In the genomic region with DNA sequence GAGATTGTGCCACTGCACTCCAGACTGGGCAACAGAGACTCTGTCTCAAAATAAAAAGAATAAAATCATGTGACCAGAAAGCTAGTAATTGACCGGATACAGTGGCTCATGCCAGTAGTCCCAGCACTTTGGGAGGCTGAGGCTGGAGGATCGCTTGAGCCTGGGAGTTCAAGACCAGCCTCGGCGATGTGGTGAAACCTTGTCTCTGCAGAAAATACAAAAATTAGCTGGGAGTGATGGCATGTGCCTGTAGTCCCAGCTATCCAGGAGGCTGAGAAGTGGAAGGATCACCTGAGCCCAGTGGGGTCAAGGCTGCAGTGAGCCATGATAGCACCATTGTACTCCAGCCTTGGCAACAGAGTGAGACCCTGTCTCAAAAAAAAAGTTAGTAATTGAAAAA, we compare ENCODE assay signal across 23 cellular contexts. TPM values are rescaled to one million over a fixed set of nuclear protein-coding genes. Genes with fewer than 3 reads are reported as not detected.
A peak's percentile ranks its signal among the peaks of the same experiment; 100 is the strongest.
DNase-seq lines count a peak whose midpoint lies in the region; ATAC-seq and TF ChIP-seq lines count a peak whose summit lies in the region.
"Had no signal": no experiment of that assay in that cellular context is flagged by ENCODE, and none has a peak within 500 bp of the region (broad histone marks: within the 10 kb centered on the region; RNA-seq: fewer than 3 reads in every experiment).

No MANE protein-coding gene starts in this region.

- no peaks in the 10 kb centered on the region for H3K4me1 ChIP-seq in CD8-positive, alpha-beta memory T cell (ENCODE audit: insufficient read depth, low read length)
- peaks cover 10 to 11% of the 10 kb centered on the region in 2 experiments for H3K4me1 ChIP-seq in neutrophil (ENCODE audit: control insufficient read depth in 1 of 2, insufficient read depth in 1 of 2, low read depth in 1 of 2, low read length in 1 of 2)
- H3K4me1 ChIP-seq: SJCRH30 had no signal

- no peak for TF ChIP-seq CTCF in neutrophil (IDR thresholded peaks at IDR 0.05)

- H3K27ac ChIP-seq in CD8-positive, alpha-beta memory T cell (ENCODE audit: low read depth, low read length) = no peak overlapping the region
- peak overlapping the region; percentile 38 for H3K27ac ChIP-seq in neutrophil
- H3K27ac ChIP-seq: SJCRH30 had no signal

- H3K36me3 ChIP-seq in CD8-positive, alpha-beta memory T cell (ENCODE audit: insufficient read depth, low read length) = peaks cover 12% of the 10 kb centered on the region
- peaks cover 76% of the 10 kb centered on the region for H3K36me3 ChIP-seq in neutrophil

- POLR2A ChIA-PET in CD8-positive, alpha-beta memory T cell (lab: Charles Lee) = interaction anchor here (1.1 kb wide), 1 partner anchor 73 kb away, joined by 3 read pairs; no protein-coding TSS in a partner anchor
- POLR2A ChIA-PET in activated CD8-positive, alpha-beta T cell treated with anti-CD3 and anti-CD28 coated beads, Interleukin-2, amount 10 ng/mL, durations not matched to agents 7 days and 5 days (lab: Charles Lee) = no interaction called here

- H3K4me3 ChIP-seq in CD8-positive, alpha-beta memory T cell (ENCODE audit: low read length) = no peak overlapping the region
- H3K4me3 ChIP-seq in neutrophil (ENCODE audit: low read depth in 1 of 2, low read length in 1 of 2) = no peak overlapping the region
- H3K4me3 ChIP-seq: K562, SJCRH30 had no signal

- H3K4me3 Mint-ChIP-seq in CD8-positive, alpha-beta memory T cell = no peak overlapping the region
- H3K4me3 Mint-ChIP-seq in activated CD8-positive, alpha-beta T cell treated with anti-CD3 and anti-CD28 coated beads, Interleukin-2, amount 10 ng/mL, durations not matched to agents 7 days and 5 days = no peak overlapping the region

- H3K4me1 Mint-ChIP-seq in CD8-positive, alpha-beta memory T cell = peaks cover 20 to 43% (median 35%) of the 10 kb centered on the region in 3 donors
- H3K4me1 Mint-ChIP-seq in activated CD8-positive, alpha-beta T cell treated with anti-CD3 and anti-CD28 coated beads, Interleukin-2, amount 10 ng/mL, durations not matched to agents 7 days and 5 days (ENCODE audit: low read depth) = peaks cover 11% of the 10 kb centered on the region

- no peak for ATAC-seq in activated naive CD4-positive, alpha-beta T cell treated with anti-CD3 and anti-CD28 coated beads, Interleukin-2, amount 50 U/mL, for 72 hours
- no peak for ATAC-seq in activated CD8-positive, alpha-beta T cell treated with anti-CD3 and anti-CD28 coated beads, Interleukin-2, amount 10 ng/mL, durations not matched to agents 7 days and 5 days
- ATAC-seq: HCT116, PC-3, SK-N-SH treated with all-trans-retinoic acid at 6 μM for 48 hours had no signal

- H3K9me3 Mint-ChIP-seq in activated naive CD4-positive, alpha-beta T cell treated with anti-CD3 and anti-CD28 coated beads, Interleukin-2, amount 50 U/mL, for 72 hours = peaks cover 0 to 5% of the 10 kb centered on the region in 2 donors
- no peaks in the 10 kb centered on the region for H3K9me3 Mint-ChIP-seq in CD8-positive, alpha-beta memory T cell
- no peaks in the 10 kb centered on the region for H3K9me3 Mint-ChIP-seq in activated CD8-positive, alpha-beta T cell treated with anti-CD3 and anti-CD28 coated beads, Interleukin-2, amount 10 ng/mL, durations not matched to agents 7 days and 5 days (ENCODE audit: insufficient read depth)

- H3K27me3 ChIP-seq in CD8-positive, alpha-beta memory T cell (ENCODE audit: insufficient read depth, low read length, poor library complexity, severe bottlenecking) = no peaks in the 10 kb centered on the region
- H3K27me3 ChIP-seq in neutrophil = no peaks in the 10 kb centered on the region
- H3K27me3 ChIP-seq: SJCRH30 had no signal

- H3K27me3 Mint-ChIP-seq in CD8-positive, alpha-beta memory T cell = no peaks in the 10 kb centered on the region
- H3K27me3 Mint-ChIP-seq in activated CD8-positive, alpha-beta T cell treated with anti-CD3 and anti-CD28 coated beads, Interleukin-2, amount 10 ng/mL, durations not matched to agents 7 days and 5 days (ENCODE audit: low read depth) = no peaks in the 10 kb centered on the region

- CTCF ChIA-PET in CD8-positive, alpha-beta memory T cell (lab: Charles Lee) = interaction anchor here (0.7 to 1.4 kb wide), 3 partner anchors 191 to 229 kb away, joined by 3 to 7 read pairs (median 4); no protein-coding TSS in a partner anchor
- CTCF ChIA-PET in activated CD8-positive, alpha-beta T cell treated with anti-CD3 and anti-CD28 coated beads, Interleukin-2, amount 10 ng/mL, durations not matched to agents 7 days and 5 days (lab: Charles Lee) = interaction anchor here (0.8 kb wide), 1 partner anchor 225 kb away, joined by 3 read pairs; no protein-coding TSS in a partner anchor

- peaks cover 0 to 7% of the 10 kb centered on the region in 2 donors for H3K36me3 Mint-ChIP-seq in activated naive CD4-positive, alpha-beta T cell treated with anti-CD3 and anti-CD28 coated beads, Interleukin-2, amount 50 U/mL, for 72 hours
- peaks cover 5 to 79% (median 14%) of the 10 kb centered on the region in 3 donors for H3K36me3 Mint-ChIP-seq in CD8-positive, alpha-beta memory T cell
- peaks cover 51% of the 10 kb centered on the region for H3K36me3 Mint-ChIP-seq in activated CD8-positive, alpha-beta T cell treated with anti-CD3 and anti-CD28 coated beads, Interleukin-2, amount 10 ng/mL, durations not matched to agents 7 days and 5 days (ENCODE audit: low read depth)

- no peak for DNase-seq in activated naive CD4-positive, alpha-beta T cell treated with anti-CD3 and anti-CD28 coated beads, Interleukin-2, amount 50 U/mL, for 72 hours (ENCODE audit: low spot score in 2 of 2)
- DNase-seq in activated naive CD4-positive, alpha-beta T cell treated with anti-CD3 and anti-CD28 coated beads, Interleukin-2, amount 50 U/mL, for 16 hours = no peak
- no peak for DNase-seq in CD8-positive, alpha-beta memory T cell
- no peak for DNase-seq in activated CD8-positive, alpha-beta T cell treated with anti-CD3 and anti-CD28 coated beads, Interleukin-2, amount 10 ng/mL, durations not matched to agents 7 days and 5 days
- no peak for DNase-seq in NCI-H1048 (lab: John Stamatoyannopoulos, UW)
- DNase-seq in HUDEP-2 (lab: John Stamatoyannopoulos, UW; ENCODE audit: unreplicated experiment in 76 of 76) = no peak
- DNase-seq in DMS79 treated with DMSO at 0.1 percent for 48 hours (lab: John Stamatoyannopoulos, UW) = no peak
- DNase-seq: Calu3; DMS153; Kasumi-1; NCI-H1105; NCI-H1436 treated with DMSO at 0.1 percent for 48 hours; NCI-H1930; NCI-H2107; NCI-H524 treated with DMSO at 0.1 percent for 48 hours; NCI-H774; NK-92 treated with Interleukin-12 subunit alpha and Interleukin-12 subunit beta, amount 100 ng/mL, for 24 hours; PC-3; SJCRH30 had no signal

- H3K9me3 ChIP-seq in CD8-positive, alpha-beta memory T cell (ENCODE audit: low read length) = no peaks in the 10 kb centered on the region
- H3K9me3 ChIP-seq in neutrophil = no peaks in the 10 kb centered on the region
- H3K9me3 ChIP-seq: SJCRH30 had no signal

- H3K27ac Mint-ChIP-seq in activated naive CD4-positive, alpha-beta T cell treated with anti-CD3 and anti-CD28 coated beads, Interleukin-2, amount 50 U/mL, for 72 hours = peak overlapping the region; percentile 42 to 93
- peak overlapping the region in 6 of 8 donors; percentile 21 to 57 (median 39) for H3K27ac Mint-ChIP-seq in CD8-positive, alpha-beta memory T cell
- peak overlapping the region; percentile 30 for H3K27ac Mint-ChIP-seq in activated CD8-positive, alpha-beta T cell treated with anti-CD3 and anti-CD28 coated beads, Interleukin-2, amount 10 ng/mL, durations not matched to agents 7 days and 5 days

RNA-seq across cellular contexts. Expression of a gene that starts 36.8 kb away (rescaled TPM):
- 100 to 1,000 TPM in 1 of 2 donors, 10 to 100 TPM in 1; 82.8 to 122 TPM for total RNA-seq in activated naive CD4-positive, alpha-beta T cell treated with anti-CD3 and anti-CD28 coated beads, Interleukin-2, amount 50 U/mL, for 72 hours
- total RNA-seq in CD8-positive, alpha-beta memory T cell = 100 to 1,000 TPM in 1 of 2 experiments, 10 to 100 TPM in 1; 99.8 to 100 TPM
- polyA plus RNA-seq in CD8-positive, alpha-beta memory T cell = 172 TPM
- 100 to 1,000 TPM; 102 to 109 TPM for total RNA-seq in activated CD8-positive, alpha-beta T cell treated with anti-CD3 and anti-CD28 coated beads, Interleukin-2, amount 10 ng/mL, durations not matched to agents 7 days and 5 days
